ENCODE assay signal across 19 cellular contexts in the genomic region with DNA sequence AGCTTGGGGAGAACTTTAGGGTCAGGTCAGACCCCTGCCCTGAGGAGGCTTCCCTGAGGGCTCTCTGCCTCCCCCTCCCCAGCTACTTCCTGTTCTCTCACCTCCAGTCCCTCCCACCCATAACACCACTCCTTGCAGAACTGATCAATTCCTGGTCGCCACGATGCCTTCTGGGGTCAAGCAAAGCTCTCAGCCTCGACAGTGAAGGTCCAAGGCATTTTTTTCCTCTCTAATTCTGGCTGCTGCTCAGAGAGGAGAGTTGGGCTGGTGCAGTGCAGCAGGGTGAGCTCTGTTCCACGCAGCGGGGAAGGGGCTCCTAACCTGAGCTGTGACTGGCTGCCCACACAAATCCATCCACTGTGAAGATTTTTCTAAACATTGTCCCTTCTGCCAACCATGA.
DNase-seq lines count a peak whose midpoint lies in the region; ATAC-seq, FAIRE-seq and TF ChIP-seq lines count a peak whose summit lies in the region.
"Had no signal": no experiment of that assay in that cellular context is flagged by ENCODE, and none has a peak within 500 bp of the region (broad histone marks: within the 10 kb centered on the region; RNA-seq: fewer than 3 reads in every experiment).

No MANE protein-coding gene starts in this region.

- POLR2A ChIA-PET in HepG2 (lab: Yijun Ruan, JAX): no interaction called here

- TF ChIP-seq CTCF in right lobe of liver (IDR thresholded peaks at IDR 0.05) (no peak), HepG2 (CRISPR knock-in tag; IDR thresholded peaks at IDR 0.05) (no peak), kidney (IDR thresholded peaks at IDR 0.05; ENCODE audit: borderline replicate concordance, extremely low read depth, insufficient read depth) (no peak)

- intact Hi-C loops in right lobe of liver (cut with DNase I): no loop called here
- intact Hi-C loops in HepG2 (cut with micrococcal nuclease; ENCODE audit: unreplicated experiment): no loop called here
- intact Hi-C loops in kidney (cut with DNase I): no loop called here
- intact Hi-C loops in sciatic nerve (cut with DNase I): no loop called here

- H3K4me3 ChIP-seq in right lobe of liver (no peak overlapping the region), HepG2 (replicated peaks in 1 of 3; ENCODE audit: insufficient read depth in 1 of 3, low read depth in 2 of 3, low read length in 3 of 3) (no peak overlapping the region), kidney (ENCODE audit: low read length in 2 of 2) (no peak overlapping the region)
- H3K4me3 ChIP-seq: A549 had no signal

- ATAC-seq in right lobe of liver: no peak
- no peak for ATAC-seq in HepG2
- ATAC-seq in sciatic nerve: no peak
- ATAC-seq: A549 had no signal

- H3K9me3 ChIP-seq in right lobe of liver: no peaks in the 10 kb centered on the region
- no peaks in the 10 kb centered on the region for H3K9me3 ChIP-seq in HepG2 (ENCODE audit: low read length)
- no peaks in the 10 kb centered on the region for H3K9me3 ChIP-seq in kidney (ENCODE audit: control insufficient read depth in 1 of 2, low read length in 2 of 2)
- H3K9me3 ChIP-seq: A549, Caco-2 had no signal

- 67% methylated on average over 1 of the region's 5 CpGs for WGBS in right lobe of liver (ENCODE audit: insufficient coverage, low coverage, low lambda C conversion rate, missing lambda C conversion rate)
- 16% methylated on average over 5 of the region's 5 CpGs for WGBS in HepG2 (ENCODE audit: low lambda C conversion rate)

- DNase-seq in right lobe of liver (peak; percentile 2 to 40 (median 15)), HepG2 (ENCODE audit: low spot score) (no peak), kidney (peak; percentile 33), sciatic nerve (ENCODE audit: low spot score) (peak; percentile 32), OCI-M2 (lab: John Stamatoyannopoulos, UW; ENCODE audit: unreplicated experiment) (no peak), KG1 (lab: John Stamatoyannopoulos, UW) (no peak), HUDEP-2 (lab: John Stamatoyannopoulos, UW; ENCODE audit: unreplicated experiment in 76 of 76) (no peak)
- DNase-seq: Caco-2, MV-4-11, NCI-H187, NCI-H2107, NCI-H226, NCI-H524, NCI-H82, OCI-M1, RPMI8226 had no signal

- no peak overlapping the region for H3K4me2 ChIP-seq in HepG2 (ENCODE audit: low read depth, low read length)
- H3K4me2 ChIP-seq: A549, KMS-11 had no signal

- H4K20me1 ChIP-seq in HepG2 (ENCODE audit: insufficient read depth, low read length): no peaks in the 10 kb centered on the region

- H3K36me3 ChIP-seq in right lobe of liver (no peaks in the 10 kb centered on the region), HepG2 (replicated peaks in 1 of 2; ENCODE audit: control insufficient read depth in 1 of 2, insufficient read depth in 2 of 2, low read length in 2 of 2) (no peaks in the 10 kb centered on the region), kidney (ENCODE audit: control insufficient read depth in 1 of 2, insufficient read depth in 2 of 2, low read length in 2 of 2) (no peaks in the 10 kb centered on the region)

- H3K9ac ChIP-seq in HepG2 (ENCODE audit: insufficient read depth, low read depth, low read length): no peak overlapping the region
- H3K9ac ChIP-seq in kidney (ENCODE audit: low read length in 2 of 2): no peak overlapping the region
- H3K9ac ChIP-seq: KMS-11 had no signal

- H3K27me3 ChIP-seq in right lobe of liver (no peaks in the 10 kb centered on the region), HepG2 (ENCODE audit: control insufficient read depth in 1 of 2, insufficient read depth in 2 of 2, low read length in 2 of 2) (peaks cover 6 to 39% of the 10 kb centered on the region in 2 experiments; a peak in 3 of 5 replicates)

- in situ Hi-C loops in HepG2 (cut with HindIII; ENCODE audit: extremely low pct_ligation_motif_present, low pct_unique_long_range_greater_than_20kb): no loop called here

- H3K4me1 ChIP-seq in right lobe of liver: no peaks in the 10 kb centered on the region
- no peaks in the 10 kb centered on the region for H3K4me1 ChIP-seq in HepG2 (ENCODE audit: insufficient read depth, low read length)
- no peaks in the 10 kb centered on the region for H3K4me1 ChIP-seq in kidney (ENCODE audit: control insufficient read depth in 1 of 2, insufficient read depth in 1 of 2, low read depth in 1 of 2, low read length in 2 of 2)
- H3K4me1 ChIP-seq: A549, Caco-2 had no signal

- TF ChIP-seq EP300 in HepG2 (IDR thresholded peaks at IDR 0.05; ENCODE audit: low read depth in 2 of 2, low read length in 2 of 2): no peak
- TF ChIP-seq EP300 in HepG2 (CRISPR knock-in tag; IDR thresholded peaks at IDR 0.05; ENCODE audit: borderline replicate concordance): no peak

- TF ChIP-seq POLR2A in right lobe of liver (IDR thresholded peaks at IDR 0.05) (no peak), HepG2 (IDR thresholded peaks at IDR 0.05; ENCODE audit: insufficient read depth in 1 of 2, low read depth in 2 of 2, low read length in 2 of 2) (no peak)

- H2AFZ ChIP-seq in HepG2 (ENCODE audit: low read length): no peak overlapping the region

- CTCF ChIA-PET in HepG2 (lab: Yijun Ruan, JAX; ENCODE audit: low intra/inter-chr PET ratio, low total read pairs): no interaction called here

- no peaks in the 10 kb centered on the region for H3K79me2 ChIP-seq in HepG2 (ENCODE audit: insufficient read depth, low read length)

- TF ChIP-seq RAD21 in HepG2 (CRISPR knock-in tag; IDR thresholded peaks at IDR 0.05): no peak

- BruUV-seq in HepG2 (replicated peaks; lab: Mats Ljungman, UMichigan): no TSS peak

- FAIRE-seq in HepG2 (lab: Jason Lieb, UNC) (no peak), kidney (lab: Jason Lieb, UNC) (no peak)
- FAIRE-seq: A549, G401.6 had no signal

- H3K27ac ChIP-seq in right lobe of liver: no peak overlapping the region
- H3K27ac ChIP-seq in HepG2 (ENCODE audit: extremely low read length, insufficient read depth, low read length): no peak overlapping the region
- H3K27ac ChIP-seq in kidney (ENCODE audit: low read depth in 2 of 2, low read length in 2 of 2): no peak overlapping the region
- H3K27ac ChIP-seq: A549, KMS-11 had no signal

TF ChIP-seq in HepG2, 621 proteins besides CTCF, POLR2A, EP300 and RAD21:
- no peak for TF ChIP-seq ZNF446 (CRISPR knock-in tag; IDR thresholded peaks at IDR 0.05)
- no peak for TF ChIP-seq TEAD2 (CRISPR knock-in tag; IDR thresholded peaks at IDR 0.05)
- TF ChIP-seq MAFK (conservative IDR thresholded peaks at IDR 0.05 in 1 of 2, IDR thresholded peaks at IDR 0.05 in 1 of 2; ENCODE audit: low read length in 2 of 2): no peak
- no peak for TF ChIP-seq ZNF7 (CRISPR knock-in tag; IDR thresholded peaks at IDR 0.05)
- no peak for TF ChIP-seq SATB2 (CRISPR knock-in tag; IDR thresholded peaks at IDR 0.05)
- TF ChIP-seq ZNF891 (CRISPR knock-in tag; IDR thresholded peaks at IDR 0.05): no peak
- no peak for TF ChIP-seq IKZF4 (CRISPR knock-in tag; IDR thresholded peaks at IDR 0.05; ENCODE audit: borderline replicate concordance, low read depth, not compliant biosample characterization)
- TF ChIP-seq TCF7L2 (IDR thresholded peaks at IDR 0.05; ENCODE audit: low read depth, low read length): no peak
- no peak for TF ChIP-seq POLR2AphosphoS5 (IDR thresholded peaks at IDR 0.05; ENCODE audit: low read depth, low read length)
- TF ChIP-seq, protein P1, sequence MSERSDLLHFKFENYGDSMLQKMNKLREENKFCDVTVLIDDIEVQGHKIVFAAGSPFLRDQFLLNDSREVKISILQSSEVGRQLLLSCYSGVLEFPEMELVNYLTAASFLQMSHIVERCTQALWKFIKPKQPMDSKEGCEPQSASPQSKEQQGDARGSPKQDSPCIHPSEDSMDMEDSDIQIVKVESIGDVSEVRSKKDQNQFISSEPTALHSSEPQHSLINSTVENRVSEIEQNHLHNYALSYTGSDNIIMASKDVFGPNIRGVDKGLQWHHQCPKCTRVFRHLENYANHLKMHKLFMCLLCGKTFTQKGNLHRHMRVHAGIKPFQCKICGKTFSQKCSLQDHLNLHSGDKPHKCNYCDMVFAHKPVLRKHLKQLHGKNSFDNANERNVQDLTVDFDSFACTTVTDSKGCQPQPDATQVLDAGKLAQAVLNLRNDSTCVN (CRISPR knock-in tag; IDR thresholded peaks at IDR 0.05; ENCODE audit: borderline replicate concordance): no peak
- no peak for TF ChIP-seq MYC (CRISPR knock-in tag; IDR thresholded peaks at IDR 0.05; ENCODE audit: borderline replicate concordance)
- no peak for TF ChIP-seq HDAC2 (CRISPR knock-in tag; IDR thresholded peaks at IDR 0.05)
- no peak for TF ChIP-seq CSRNP1 (CRISPR knock-in tag; IDR thresholded peaks at IDR 0.05)
- TF ChIP-seq HNF1B (CRISPR knock-in tag; IDR thresholded peaks at IDR 0.05): no peak
- no peak for TF ChIP-seq ZNF615 (CRISPR knock-in tag; IDR thresholded peaks at IDR 0.05; ENCODE audit: borderline replicate concordance)
- no peak for TF ChIP-seq ZNF296 (CRISPR knock-in tag; conservative IDR thresholded peaks at IDR 0.05)
- TF ChIP-seq ZNF607 (CRISPR knock-in tag; IDR thresholded peaks at IDR 0.05; ENCODE audit: borderline replicate concordance): no peak
- no peak for TF ChIP-seq NAIF1 (CRISPR knock-in tag; IDR thresholded peaks at IDR 0.05; ENCODE audit: borderline replicate concordance)

Comparison
In these comparisons a context has a peak if more than half of its experiments do, and no peak if none do; other contexts are left out.
1. DNase-seq: peak in right lobe of liver (3 of 3), kidney (single experiment) and sciatic nerve (single experiment); none in HepG2 (single experiment), OCI-M2 (single experiment), KG1 (single experiment) and HUDEP-2 (0 of 76).